ENCODE assay signal across 17 cellular contexts in the genomic region with DNA sequence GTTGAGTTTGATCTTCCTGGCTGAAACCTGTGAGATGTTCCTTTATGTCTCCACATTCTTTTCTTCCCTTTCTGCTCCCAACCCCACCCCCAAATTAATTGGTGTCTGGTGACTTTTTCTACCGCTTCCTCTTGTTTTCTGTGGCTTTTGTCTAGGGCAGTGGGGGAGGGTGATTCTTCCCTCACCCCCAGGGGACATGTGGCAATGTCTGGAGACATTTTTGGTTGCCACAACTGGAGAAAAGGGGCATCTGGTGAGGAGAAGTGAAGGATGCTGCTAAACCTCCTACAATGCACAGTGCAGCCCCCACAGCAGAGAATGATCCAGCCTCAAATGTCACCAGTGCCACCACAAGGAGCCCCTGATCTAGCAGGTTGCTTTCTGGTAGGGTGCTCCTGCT.
DNase-seq lines count a peak whose midpoint lies in the region; ATAC-seq, FAIRE-seq and TF ChIP-seq lines count a peak whose summit lies in the region.
"Had no signal": no experiment of that assay in that cellular context is flagged by ENCODE, and none has a peak within 500 bp of the region (broad histone marks: within the 10 kb centered on the region; RNA-seq: fewer than 3 reads in every experiment).

No MANE protein-coding gene starts in this region.

- H3K9ac ChIP-seq in DND-41 (ENCODE audit: low read depth, low read length) (no peak overlapping the region), kidney (ENCODE audit: low read length in 2 of 2) (no peak overlapping the region)

- intact Hi-C loops in kidney (cut with DNase I) = no loop called here

- no peaks in the 10 kb centered on the region for H4K20me1 ChIP-seq in DND-41 (ENCODE audit: insufficient read depth, low read length)

- no peaks in the 10 kb centered on the region for H3K79me2 ChIP-seq in DND-41 (ENCODE audit: insufficient read depth, low read length)

- H3K4me1 ChIP-seq in DND-41 (ENCODE audit: insufficient read depth, low read length) (0 out of 2 replicates have a peak, but pooled peaks cover 2% of the 10 kb centered on the region), kidney (ENCODE audit: control insufficient read depth in 1 of 2, insufficient read depth in 1 of 2, low read depth in 1 of 2, low read length in 2 of 2) (peaks cover 17 to 38% of the 10 kb centered on the region in 2 donors)

- H3K9me3 ChIP-seq in DND-41 (ENCODE audit: insufficient read depth, low read length, severe bottlenecking) = no peaks in the 10 kb centered on the region
- H3K9me3 ChIP-seq in kidney (ENCODE audit: control insufficient read depth in 1 of 2, low read length in 2 of 2) = no peaks in the 10 kb centered on the region

- H3K4me1 Mint-ChIP-seq in endothelial cell (ENCODE audit: unreplicated experiment) (peaks cover 12% of the 10 kb centered on the region), progenitor cell of endocrine pancreas (ENCODE audit: low read depth) (peaks cover 69% of the 10 kb centered on the region)

- H3K4me3 ChIP-seq in DND-41 (ENCODE audit: low read depth in 1 of 2, low read length in 2 of 2) = no peak overlapping the region
- H3K4me3 ChIP-seq in kidney (ENCODE audit: low read length in 2 of 2) = no peak overlapping the region
- H3K4me3 ChIP-seq: SK-N-MC had no signal

- no peak overlapping the region for H3K4me3 Mint-ChIP-seq in endothelial cell (ENCODE audit: unreplicated experiment)
- peak overlapping the region; percentile 34 for H3K4me3 Mint-ChIP-seq in progenitor cell of endocrine pancreas (ENCODE audit: low read depth)
- H3K4me3 Mint-ChIP-seq: HFFc6 had no signal

- no peaks in the 10 kb centered on the region for H3K27me3 ChIP-seq in DND-41 (ENCODE audit: insufficient read depth, low read length, poor library complexity)
- H3K27me3 ChIP-seq: brain microvascular endothelial cell had no signal

- no peak overlapping the region for H3K4me2 ChIP-seq in DND-41 (ENCODE audit: insufficient read depth, low read length)

- ATAC-seq in DND-41 (ENCODE audit: insufficient read depth, low read depth) = peak; percentile 57
- no peak for ATAC-seq in HG03025 (IDR thresholded peaks at IDR 0.05; ENCODE audit: low FRiP score, unreplicated experiment)

- DNase-seq in DND-41 (peak; percentile 27), NOMO-1 treated with DMSO at 0.1 percent for 48 hours (lab: John Stamatoyannopoulos, UW; ENCODE audit: unreplicated experiment) (peak; percentile 88), endothelial cell (ENCODE audit: low spot score) (no peak), progenitor cell of endocrine pancreas (ENCODE audit: low spot score, unreplicated experiment) (no peak), kidney (no peak), OCI-M2 (lab: John Stamatoyannopoulos, UW; ENCODE audit: unreplicated experiment) (no peak), DMS79 (lab: John Stamatoyannopoulos, UW) (no peak)
- DNase-seq: activated gamma-delta T cell, brain microvascular endothelial cell, EL, HFFc6, NCI-H2029, NCI-H82 had no signal

- H3K9me3 Mint-ChIP-seq in endothelial cell (ENCODE audit: unreplicated experiment) = no peaks in the 10 kb centered on the region
- H3K9me3 Mint-ChIP-seq in progenitor cell of endocrine pancreas (ENCODE audit: low read depth) = no peaks in the 10 kb centered on the region
- H3K9me3 Mint-ChIP-seq: HFFc6 had no signal

- H2AFZ ChIP-seq in DND-41 (ENCODE audit: low read depth, low read length) = no peak overlapping the region

- no peak for FAIRE-seq in kidney (lab: Jason Lieb, UNC)
- FAIRE-seq: GM12892 had no signal

- H3K36me3 ChIP-seq in DND-41 (ENCODE audit: insufficient read depth, low read length) (no peaks in the 10 kb centered on the region), kidney (ENCODE audit: control insufficient read depth in 1 of 2, insufficient read depth in 2 of 2, low read length in 2 of 2) (no peaks in the 10 kb centered on the region)
- H3K36me3 ChIP-seq: brain microvascular endothelial cell had no signal

- no peak for TF ChIP-seq CTCF in DND-41 (IDR thresholded peaks at IDR 0.05; ENCODE audit: borderline replicate concordance, extremely low read depth, low read length, poor library complexity, severe bottlenecking)
- TF ChIP-seq CTCF in endothelial cell (IDR thresholded peaks at IDR 0.05; ENCODE audit: unreplicated experiment) = no peak
- TF ChIP-seq CTCF in progenitor cell of endocrine pancreas (IDR thresholded peaks at IDR 0.05; ENCODE audit: unreplicated experiment) = no peak
- TF ChIP-seq CTCF in kidney (IDR thresholded peaks at IDR 0.05; ENCODE audit: borderline replicate concordance, extremely low read depth, insufficient read depth) = no peak

- H3K27ac Mint-ChIP-seq in endothelial cell (ENCODE audit: unreplicated experiment) = peak overlapping the region; percentile 75
- H3K27ac Mint-ChIP-seq in progenitor cell of endocrine pancreas = peak overlapping the region; percentile 88
- H3K27ac Mint-ChIP-seq: HFFc6 had no signal

- H3K36me3 Mint-ChIP-seq in endothelial cell (ENCODE audit: low read depth, unreplicated experiment) = no peaks in the 10 kb centered on the region
- H3K36me3 Mint-ChIP-seq in progenitor cell of endocrine pancreas (ENCODE audit: insufficient read depth) = peaks cover 4% of the 10 kb centered on the region

- no peak overlapping the region for H3K27ac ChIP-seq in DND-41 (ENCODE audit: low read length)
- peak overlapping the region in 1 of 2 donors; percentile 75 for H3K27ac ChIP-seq in kidney (ENCODE audit: low read depth in 2 of 2, low read length in 2 of 2)
- H3K27ac ChIP-seq: brain microvascular endothelial cell, SK-N-MC, VCaP had no signal

- H3K27me3 Mint-ChIP-seq in endothelial cell (ENCODE audit: unreplicated experiment) (peaks cover 3% of the 10 kb centered on the region), progenitor cell of endocrine pancreas (no peaks in the 10 kb centered on the region)

Comparison
In these comparisons a context has a peak if more than half of its experiments do, and no peak if none do; other contexts are left out.
1. DNase-seq: peak in DND-41 (single experiment) and NOMO-1 treated with DMSO at 0.1 percent for 48 hours (single experiment); none in endothelial cell (single experiment), progenitor cell of endocrine pancreas (single experiment), kidney (single experiment), OCI-M2 (single experiment) and DMS79 (single experiment).